In the genomic region with DNA sequence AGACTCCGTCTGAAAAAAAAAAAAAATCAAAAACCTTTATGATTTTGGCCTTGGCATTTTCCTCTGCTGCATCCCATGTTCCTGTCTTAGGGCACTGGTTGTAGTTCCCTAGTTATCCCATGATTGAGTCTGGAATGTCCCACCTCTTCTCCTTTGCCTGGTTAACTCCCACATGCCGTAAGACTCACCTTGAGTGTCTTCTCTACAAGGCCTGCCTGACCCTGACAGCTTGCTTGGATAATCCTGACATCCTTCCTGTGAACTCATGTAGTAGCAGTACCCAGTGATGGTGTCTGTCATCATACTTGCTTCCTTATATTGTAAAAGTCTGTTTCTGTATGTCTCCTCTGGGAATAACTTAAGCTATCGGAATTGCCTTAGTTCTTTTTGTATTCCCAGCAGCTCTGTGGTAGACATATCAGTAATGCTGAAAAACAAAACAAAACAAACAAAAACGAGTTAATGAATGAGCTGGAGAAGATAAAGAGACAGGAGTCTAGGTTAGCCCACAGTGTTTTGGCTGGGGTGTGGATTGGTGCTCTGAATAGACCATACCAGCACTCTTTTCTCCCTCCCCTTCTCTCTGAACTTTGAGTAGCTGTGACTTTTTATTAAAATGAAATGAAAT, we compare ENCODE assay signal across 11 cellular contexts. TPM values are rescaled to one million over a fixed set of nuclear protein-coding genes. Genes with fewer than 3 reads are reported as not detected.
DNase-seq lines count a peak whose midpoint lies in the region; ATAC-seq and TF ChIP-seq lines count a peak whose summit lies in the region.
"Had no signal": no experiment of that assay in that cellular context is flagged by ENCODE, and none has a peak within 500 bp of the region (broad histone marks: within the 10 kb centered on the region; RNA-seq: fewer than 3 reads in every experiment).

No MANE protein-coding gene starts in this region.

- POLR2A ChIA-PET in T-cell (lab: Charles Lee): no interaction called here

- peak overlapping the region; percentile 83 to 93 for H3K27ac Mint-ChIP-seq in T-cell
- peak overlapping the region; percentile 85 for H3K27ac Mint-ChIP-seq in endothelial cell (ENCODE audit: unreplicated experiment)
- peak overlapping the region; percentile 56 to 84 for H3K27ac Mint-ChIP-seq in stimulated activated naive CD8-positive, alpha-beta T cell treated with anti-CD3 and anti-CD28 coated beads, Interleukin-15, amount 100 ng/mL, for 72 hours

- H3K4me3 Mint-ChIP-seq in activated T-cell treated with anti-CD3 and anti-CD28 coated beads, Interleukin-2, amount 50 U/mL, for 4 hours: peak overlapping the region; percentile 34
- peak overlapping the region in 2 of 3 donors; percentile 21 to 28 for H3K4me3 Mint-ChIP-seq in T-cell
- H3K4me3 Mint-ChIP-seq in endothelial cell (ENCODE audit: unreplicated experiment): no peak overlapping the region
- H3K4me3 Mint-ChIP-seq in stimulated activated naive CD8-positive, alpha-beta T cell treated with anti-CD3 and anti-CD28 coated beads, Interleukin-15, amount 100 ng/mL, for 72 hours: peak overlapping the region; percentile 53 to 76

- CTCF ChIA-PET in T-cell (lab: Charles Lee): interaction anchor here (0.6 to 1.2 kb wide), 6 partner anchors 13 to 71 kb away, joined by 3 to 5 read pairs (median 4); no protein-coding TSS in a partner anchor

- TF ChIP-seq CTCF in endothelial cell (IDR thresholded peaks at IDR 0.05; ENCODE audit: unreplicated experiment): no peak

- no peaks in the 10 kb centered on the region for H3K27me3 Mint-ChIP-seq in activated T-cell treated with anti-CD3 and anti-CD28 coated beads, Interleukin-2, amount 50 U/mL, for 4 hours (ENCODE audit: low read depth)
- H3K27me3 Mint-ChIP-seq in T-cell (no peaks in the 10 kb centered on the region), endothelial cell (ENCODE audit: unreplicated experiment) (peaks cover 1% of the 10 kb centered on the region)
- no peaks in the 10 kb centered on the region for H3K27me3 Mint-ChIP-seq in stimulated activated naive CD8-positive, alpha-beta T cell treated with anti-CD3 and anti-CD28 coated beads, Interleukin-15, amount 100 ng/mL, for 72 hours

- no peaks in the 10 kb centered on the region for H3K9me3 Mint-ChIP-seq in activated T-cell treated with anti-CD3 and anti-CD28 coated beads, Interleukin-2, amount 50 U/mL, for 4 hours
- no peaks in the 10 kb centered on the region for H3K9me3 Mint-ChIP-seq in T-cell
- H3K9me3 Mint-ChIP-seq in endothelial cell (ENCODE audit: unreplicated experiment): no peaks in the 10 kb centered on the region
- H3K9me3 Mint-ChIP-seq in stimulated activated naive CD8-positive, alpha-beta T cell treated with anti-CD3 and anti-CD28 coated beads, Interleukin-15, amount 100 ng/mL, for 72 hours: no peaks in the 10 kb centered on the region

- peaks cover 5% of the 10 kb centered on the region for H3K36me3 Mint-ChIP-seq in activated T-cell treated with anti-CD3 and anti-CD28 coated beads, Interleukin-2, amount 50 U/mL, for 4 hours (ENCODE audit: insufficient read depth)
- H3K36me3 Mint-ChIP-seq in T-cell (peaks cover 6% of the 10 kb centered on the region), endothelial cell (ENCODE audit: low read depth, unreplicated experiment) (no peaks in the 10 kb centered on the region)

- no peak for DNase-seq in activated T-cell treated with anti-CD3 and anti-CD28 coated beads, Interleukin-2, amount 50 U/mL, for 4 hours
- no peak for DNase-seq in activated T-cell treated with anti-CD3 and anti-CD28 coated beads for 4 hours
- DNase-seq in T-cell: no peak
- DNase-seq in endothelial cell (ENCODE audit: low spot score): no peak
- DNase-seq in stimulated activated naive CD8-positive, alpha-beta T cell treated with anti-CD3 and anti-CD28 coated beads, Interleukin-15, amount 100 ng/mL, for 72 hours: no peak
- no peak for DNase-seq in GM03348 (ENCODE audit: low spot score)
- DNase-seq in NCI-H2107 treated with DMSO at 0.1 percent for 48 hours (lab: John Stamatoyannopoulos, UW; ENCODE audit: unreplicated experiment): no peak
- no peak for DNase-seq in substantia nigra (lab: John Stamatoyannopoulos, UW)
- DNase-seq: NCI-H1930 had no signal

- no peak overlapping the region for H3K27ac ChIP-seq in substantia nigra (ENCODE audit: low read depth, low read length, poor library complexity, severe bottlenecking)
- H3K27ac ChIP-seq: gastroesophageal sphincter had no signal

- no peak for ATAC-seq in activated T-cell treated with anti-CD3 and anti-CD28 coated beads, Interleukin-2, amount 50 U/mL, for 4 hours
- no peak for ATAC-seq in T-cell (replicated peaks in 1 of 4)
- ATAC-seq in stimulated activated naive CD8-positive, alpha-beta T cell treated with anti-CD3 and anti-CD28 coated beads, Interleukin-15, amount 100 ng/mL, for 72 hours: no peak
- ATAC-seq: gastroesophageal sphincter, Right ventricle myocardium inferior had no signal

- peaks cover 86% of the 10 kb centered on the region for H3K4me1 Mint-ChIP-seq in activated T-cell treated with anti-CD3 and anti-CD28 coated beads, Interleukin-2, amount 50 U/mL, for 4 hours (ENCODE audit: low read depth)
- peaks cover 82 to 95% (median 88%) of the 10 kb centered on the region in 3 donors for H3K4me1 Mint-ChIP-seq in T-cell
- H3K4me1 Mint-ChIP-seq in endothelial cell (ENCODE audit: unreplicated experiment): peaks cover 53% of the 10 kb centered on the region
- peaks cover 92% of the 10 kb centered on the region for H3K4me1 Mint-ChIP-seq in stimulated activated naive CD8-positive, alpha-beta T cell treated with anti-CD3 and anti-CD28 coated beads, Interleukin-15, amount 100 ng/mL, for 72 hours

RNA-seq across cellular contexts. Expression of gene NEK7, which starts 15.0 kb away (rescaled TPM):
- total RNA-seq in activated T-cell treated with anti-CD3 and anti-CD28 coated beads, Interleukin-2, amount 50 U/mL, for 4 hours: 10 to 100 TPM; 62.3 to 72.1 (median 62.9) TPM
- 10 to 100 TPM; 31.8 to 75.4 (median 69.9) TPM for total RNA-seq in T-cell
- total RNA-seq in endothelial cell (ENCODE audit: unreplicated experiment): 44.9 TPM
